ENCODE assay signal across 2 cellular contexts in genomic region chrX:13087322-13088154, GRCh38.
TF ChIP-seq lines count a peak whose summit lies in the region.

No MANE protein-coding gene starts in this region.

TF ChIP-seq in GM23338, 12 proteins besides CTCF, POLR2A, EP300 and RAD21 (continued from another document):
- no peak for TF ChIP-seq ETS1 (IDR thresholded peaks at IDR 0.05)
- TF ChIP-seq ZNF462 (CRISPR knock-in tag; IDR thresholded peaks at IDR 0.05), result no peak
- no peak for TF ChIP-seq STAT1 (IDR thresholded peaks at IDR 0.05; ENCODE audit: unreplicated experiment)
- no peak for TF ChIP-seq ZNF114 (CRISPR knock-in tag; IDR thresholded peaks at IDR 0.05)

TF ChIP-seq in WTC11, 78 proteins besides CTCF, POLR2A, EP300 and RAD21 (continued from another document):
- TF ChIP-seq AR (CRISPR knock-in tag; IDR thresholded peaks at IDR 0.05), result no peak
- TF ChIP-seq SOX15 (CRISPR knock-in tag; IDR thresholded peaks at IDR 0.05), result no peak
- TF ChIP-seq NR2C2 (CRISPR knock-in tag; IDR thresholded peaks at IDR 0.05), result no peak
- no peak for TF ChIP-seq ZNF396 (CRISPR knock-in tag; IDR thresholded peaks at IDR 0.05; ENCODE audit: borderline replicate concordance)
- TF ChIP-seq FOXP1 (CRISPR knock-in tag; IDR thresholded peaks at IDR 0.05; ENCODE audit: borderline replicate concordance), result no peak
- TF ChIP-seq, protein P1, sequence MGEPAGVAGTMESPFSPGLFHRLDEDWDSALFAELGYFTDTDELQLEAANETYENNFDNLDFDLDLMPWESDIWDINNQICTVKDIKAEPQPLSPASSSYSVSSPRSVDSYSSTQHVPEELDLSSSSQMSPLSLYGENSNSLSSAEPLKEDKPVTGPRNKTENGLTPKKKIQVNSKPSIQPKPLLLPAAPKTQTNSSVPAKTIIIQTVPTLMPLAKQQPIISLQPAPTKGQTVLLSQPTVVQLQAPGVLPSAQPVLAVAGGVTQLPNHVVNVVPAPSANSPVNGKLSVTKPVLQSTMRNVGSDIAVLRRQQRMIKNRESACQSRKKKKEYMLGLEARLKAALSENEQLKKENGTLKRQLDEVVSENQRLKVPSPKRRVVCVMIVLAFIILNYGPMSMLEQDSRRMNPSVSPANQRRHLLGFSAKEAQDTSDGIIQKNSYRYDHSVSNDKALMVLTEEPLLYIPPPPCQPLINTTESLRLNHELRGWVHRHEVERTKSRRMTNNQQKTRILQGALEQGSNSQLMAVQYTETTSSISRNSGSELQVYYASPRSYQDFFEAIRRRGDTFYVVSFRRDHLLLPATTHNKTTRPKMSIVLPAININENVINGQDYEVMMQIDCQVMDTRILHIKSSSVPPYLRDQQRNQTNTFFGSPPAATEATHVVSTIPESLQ (CRISPR knock-in tag; IDR thresholded peaks at IDR 0.05), result no peak
- TF ChIP-seq, protein P2, sequence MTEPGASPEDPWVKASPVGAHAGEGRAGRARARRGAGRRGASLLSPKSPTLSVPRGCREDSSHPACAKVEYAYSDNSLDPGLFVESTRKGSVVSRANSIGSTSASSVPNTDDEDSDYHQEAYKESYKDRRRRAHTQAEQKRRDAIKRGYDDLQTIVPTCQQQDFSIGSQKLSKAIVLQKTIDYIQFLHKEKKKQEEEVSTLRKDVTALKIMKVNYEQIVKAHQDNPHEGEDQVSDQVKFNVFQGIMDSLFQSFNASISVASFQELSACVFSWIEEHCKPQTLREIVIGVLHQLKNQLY (CRISPR knock-in tag; IDR thresholded peaks at IDR 0.05), result no peak
- TF ChIP-seq PREB (CRISPR knock-in tag; IDR thresholded peaks at IDR 0.05; ENCODE audit: borderline replicate concordance), result no peak
- TF ChIP-seq, protein P3, sequence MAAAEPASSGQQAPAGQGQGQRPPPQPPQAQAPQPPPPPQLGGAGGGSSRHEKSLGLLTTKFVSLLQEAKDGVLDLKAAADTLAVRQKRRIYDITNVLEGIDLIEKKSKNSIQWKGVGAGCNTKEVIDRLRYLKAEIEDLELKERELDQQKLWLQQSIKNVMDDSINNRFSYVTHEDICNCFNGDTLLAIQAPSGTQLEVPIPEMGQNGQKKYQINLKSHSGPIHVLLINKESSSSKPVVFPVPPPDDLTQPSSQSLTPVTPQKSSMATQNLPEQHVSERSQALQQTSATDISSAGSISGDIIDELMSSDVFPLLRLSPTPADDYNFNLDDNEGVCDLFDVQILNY (CRISPR knock-in tag; IDR thresholded peaks at IDR 0.05), result no peak
- TF ChIP-seq PRRX2 (CRISPR knock-in tag; IDR thresholded peaks at IDR 0.05), result no peak
- no peak for TF ChIP-seq GRHL2 (CRISPR knock-in tag; IDR thresholded peaks at IDR 0.05; ENCODE audit: insufficient replicate concordance, severe bottlenecking)
- TF ChIP-seq ZSCAN18 (CRISPR knock-in tag; IDR thresholded peaks at IDR 0.05), result no peak
- TF ChIP-seq, protein P4, sequence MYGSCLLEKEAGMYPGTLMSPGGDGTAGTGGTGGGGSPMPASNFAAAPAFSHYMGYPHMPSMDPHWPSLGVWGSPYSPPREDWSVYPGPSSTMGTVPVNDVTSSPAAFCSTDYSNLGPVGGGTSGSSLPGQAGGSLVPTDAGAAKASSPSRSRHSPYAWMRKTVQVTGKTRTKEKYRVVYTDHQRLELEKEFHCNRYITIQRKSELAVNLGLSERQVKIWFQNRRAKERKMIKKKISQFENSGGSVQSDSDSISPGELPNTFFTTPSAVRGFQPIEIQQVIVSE (CRISPR knock-in tag; IDR thresholded peaks at IDR 0.05; ENCODE audit: borderline replicate concordance), result no peak
- TF ChIP-seq FOXJ3 (CRISPR knock-in tag; IDR thresholded peaks at IDR 0.05; ENCODE audit: borderline replicate concordance), result no peak
- TF ChIP-seq HMGA2 (CRISPR knock-in tag; IDR thresholded peaks at IDR 0.05), result no peak
TF ChIP-seq in WTC11: peak in this region for 0.
